ENCODE assay signal across 1 cellular context in the genomic region with DNA sequence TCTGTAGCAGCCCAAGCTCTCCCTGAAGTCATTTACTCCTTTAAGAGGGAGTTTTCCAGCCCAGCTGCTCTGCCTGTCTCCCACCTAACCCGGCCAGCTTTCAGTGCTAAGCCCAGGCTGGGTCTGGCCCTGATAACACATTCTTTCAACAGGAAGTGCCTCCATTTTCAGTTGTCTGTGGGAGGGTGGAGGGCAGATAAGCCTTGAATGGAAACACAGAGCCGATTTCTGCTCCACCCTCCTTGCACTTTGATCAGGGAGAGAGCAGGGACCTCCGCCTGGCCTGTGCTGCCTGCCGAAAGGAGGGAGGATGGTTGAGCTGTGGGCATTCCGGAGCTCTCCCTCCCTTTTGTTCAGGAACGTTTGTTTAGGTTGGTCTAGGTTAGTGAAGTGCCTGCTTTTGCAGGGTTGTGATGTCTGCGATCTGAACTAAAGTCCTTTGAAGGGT.
TF ChIP-seq lines count a peak whose summit lies in the region.

No MANE protein-coding gene starts in this region.

TF ChIP-seq in HepG2, 621 proteins besides CTCF, POLR2A, EP300 and RAD21 (continued from another document and continues in another):
- TF ChIP-seq, protein P1, sequence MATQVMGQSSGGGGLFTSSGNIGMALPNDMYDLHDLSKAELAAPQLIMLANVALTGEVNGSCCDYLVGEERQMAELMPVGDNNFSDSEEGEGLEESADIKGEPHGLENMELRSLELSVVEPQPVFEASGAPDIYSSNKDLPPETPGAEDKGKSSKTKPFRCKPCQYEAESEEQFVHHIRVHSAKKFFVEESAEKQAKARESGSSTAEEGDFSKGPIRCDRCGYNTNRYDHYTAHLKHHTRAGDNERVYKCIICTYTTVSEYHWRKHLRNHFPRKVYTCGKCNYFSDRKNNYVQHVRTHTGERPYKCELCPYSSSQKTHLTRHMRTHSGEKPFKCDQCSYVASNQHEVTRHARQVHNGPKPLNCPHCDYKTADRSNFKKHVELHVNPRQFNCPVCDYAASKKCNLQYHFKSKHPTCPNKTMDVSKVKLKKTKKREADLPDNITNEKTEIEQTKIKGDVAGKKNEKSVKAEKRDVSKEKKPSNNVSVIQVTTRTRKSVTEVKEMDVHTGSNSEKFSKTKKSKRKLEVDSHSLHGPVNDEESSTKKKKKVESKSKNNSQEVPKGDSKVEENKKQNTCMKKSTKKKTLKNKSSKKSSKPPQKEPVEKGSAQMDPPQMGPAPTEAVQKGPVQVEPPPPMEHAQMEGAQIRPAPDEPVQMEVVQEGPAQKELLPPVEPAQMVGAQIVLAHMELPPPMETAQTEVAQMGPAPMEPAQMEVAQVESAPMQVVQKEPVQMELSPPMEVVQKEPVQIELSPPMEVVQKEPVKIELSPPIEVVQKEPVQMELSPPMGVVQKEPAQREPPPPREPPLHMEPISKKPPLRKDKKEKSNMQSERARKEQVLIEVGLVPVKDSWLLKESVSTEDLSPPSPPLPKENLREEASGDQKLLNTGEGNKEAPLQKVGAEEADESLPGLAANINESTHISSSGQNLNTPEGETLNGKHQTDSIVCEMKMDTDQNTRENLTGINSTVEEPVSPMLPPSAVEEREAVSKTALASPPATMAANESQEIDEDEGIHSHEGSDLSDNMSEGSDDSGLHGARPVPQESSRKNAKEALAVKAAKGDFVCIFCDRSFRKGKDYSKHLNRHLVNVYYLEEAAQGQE (IDR thresholded peaks at IDR 0.05; ENCODE audit: borderline replicate concordance in 1 of 2, low read depth in 1 of 2, low read length in 2 of 2), result no peak
- TF ChIP-seq YY1 (IDR thresholded peaks at IDR 0.05; ENCODE audit: insufficient read depth, insufficient replicate concordance, low read depth, low read length) (peak; percentile 85), RAD51 (IDR thresholded peaks at IDR 0.05; ENCODE audit: borderline replicate concordance) (no peak), ZFAT (CRISPR knock-in tag; conservative IDR thresholded peaks at IDR 0.05) (no peak), ZNF354B (CRISPR knock-in tag; IDR thresholded peaks at IDR 0.05) (no peak), CHCHD3 (CRISPR knock-in tag; IDR thresholded peaks at IDR 0.05) (no peak), ATF1 (CRISPR knock-in tag; IDR thresholded peaks at IDR 0.05) (no peak), SALL2 (CRISPR knock-in tag; IDR thresholded peaks at IDR 0.05) (0 out of 2 replicates have a peak, but pooled peaks have one; percentile 12), SKI (IDR thresholded peaks at IDR 0.05; ENCODE audit: partially characterized antibody) (no peak), HOXA9 (CRISPR knock-in tag; IDR thresholded peaks at IDR 0.05; ENCODE audit: borderline replicate concordance) (no peak), ZNF775 (CRISPR knock-in tag; IDR thresholded peaks at IDR 0.05; ENCODE audit: borderline replicate concordance) (no peak), PHF5A (CRISPR knock-in tag; IDR thresholded peaks at IDR 0.05; ENCODE audit: low read depth, unreplicated experiment) (no peak), ZNF570 (CRISPR knock-in tag; IDR thresholded peaks at IDR 0.05; ENCODE audit: borderline replicate concordance) (no peak), KLF15 (CRISPR knock-in tag; IDR thresholded peaks at IDR 0.05; ENCODE audit: borderline replicate concordance) (no peak), ZSCAN21 (CRISPR knock-in tag; IDR thresholded peaks at IDR 0.05; ENCODE audit: borderline replicate concordance) (no peak), ZNF510 (CRISPR knock-in tag; IDR thresholded peaks at IDR 0.05; ENCODE audit: low read depth) (no peak), ZNF572 (CRISPR knock-in tag; IDR thresholded peaks at IDR 0.05) (no peak), RELA (CRISPR knock-in tag; IDR thresholded peaks at IDR 0.05) (no peak), CHD4 (IDR thresholded peaks at IDR 0.05; ENCODE audit: borderline replicate concordance, low read length) (no peak), HOXA5 (CRISPR knock-in tag; IDR thresholded peaks at IDR 0.05) (no peak), ZMYM2 (CRISPR knock-in tag; IDR thresholded peaks at IDR 0.05) (0 out of 2 replicates have a peak, but pooled peaks have one; percentile 58), ZNF207 (IDR thresholded peaks at IDR 0.05; ENCODE audit: borderline replicate concordance) (no peak), PRPF4 (IDR thresholded peaks at IDR 0.05; ENCODE audit: low read depth, low read length, poor library complexity, severe bottlenecking) (no peak), KAT2B (IDR thresholded peaks at IDR 0.05; ENCODE audit: borderline replicate concordance, low read depth, low read length) (no peak), SSRP1 (CRISPR knock-in tag; IDR thresholded peaks at IDR 0.05) (no peak), FOSL2 (CRISPR knock-in tag; IDR thresholded peaks at IDR 0.05) (peak; percentile 27; the same call in 1 of the 2 replicates), ATF7 (IDR thresholded peaks at IDR 0.05) (no peak), ATF7 (CRISPR knock-in tag; IDR thresholded peaks at IDR 0.05) (no peak), KDM5A (IDR thresholded peaks at IDR 0.05; ENCODE audit: borderline replicate concordance, low read length) (no peak), TBP (CRISPR knock-in tag; IDR thresholded peaks at IDR 0.05) (no peak), ZNF839 (CRISPR knock-in tag; IDR thresholded peaks at IDR 0.05; ENCODE audit: borderline replicate concordance) (no peak), ZNF251 (CRISPR knock-in tag; IDR thresholded peaks at IDR 0.05) (no peak), ZNF460 (CRISPR knock-in tag; IDR thresholded peaks at IDR 0.05; ENCODE audit: borderline replicate concordance) (no peak; the same call in 1 of the 2 replicates), ISL2 (CRISPR knock-in tag; IDR thresholded peaks at IDR 0.05) (peak; percentile 49; the same call in 1 of the 2 replicates), SMYD3 (CRISPR knock-in tag; IDR thresholded peaks at IDR 0.05) (no peak), FLYWCH1 (CRISPR knock-in tag; IDR thresholded peaks at IDR 0.05) (no peak)
- TF ChIP-seq, protein P2, sequence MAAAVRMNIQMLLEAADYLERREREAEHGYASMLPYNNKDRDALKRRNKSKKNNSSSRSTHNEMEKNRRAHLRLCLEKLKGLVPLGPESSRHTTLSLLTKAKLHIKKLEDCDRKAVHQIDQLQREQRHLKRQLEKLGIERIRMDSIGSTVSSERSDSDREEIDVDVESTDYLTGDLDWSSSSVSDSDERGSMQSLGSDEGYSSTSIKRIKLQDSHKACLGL (CRISPR knock-in tag; IDR thresholded peaks at IDR 0.05), result no peak
- TF ChIP-seq, protein P3, sequence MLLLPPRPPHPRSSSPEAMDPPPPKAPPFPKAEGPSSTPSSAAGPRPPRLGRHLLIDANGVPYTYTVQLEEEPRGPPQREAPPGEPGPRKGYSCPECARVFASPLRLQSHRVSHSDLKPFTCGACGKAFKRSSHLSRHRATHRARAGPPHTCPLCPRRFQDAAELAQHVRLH (CRISPR knock-in tag; IDR thresholded peaks at IDR 0.05; ENCODE audit: borderline replicate concordance, low read depth), result peak; percentile 86; the same call in 1 of the 2 replicates
- TF ChIP-seq, protein P4, sequence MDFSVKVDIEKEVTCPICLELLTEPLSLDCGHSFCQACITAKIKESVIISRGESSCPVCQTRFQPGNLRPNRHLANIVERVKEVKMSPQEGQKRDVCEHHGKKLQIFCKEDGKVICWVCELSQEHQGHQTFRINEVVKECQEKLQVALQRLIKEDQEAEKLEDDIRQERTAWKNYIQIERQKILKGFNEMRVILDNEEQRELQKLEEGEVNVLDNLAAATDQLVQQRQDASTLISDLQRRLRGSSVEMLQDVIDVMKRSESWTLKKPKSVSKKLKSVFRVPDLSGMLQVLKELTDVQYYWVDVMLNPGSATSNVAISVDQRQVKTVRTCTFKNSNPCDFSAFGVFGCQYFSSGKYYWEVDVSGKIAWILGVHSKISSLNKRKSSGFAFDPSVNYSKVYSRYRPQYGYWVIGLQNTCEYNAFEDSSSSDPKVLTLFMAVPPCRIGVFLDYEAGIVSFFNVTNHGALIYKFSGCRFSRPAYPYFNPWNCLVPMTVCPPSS (IDR thresholded peaks at IDR 0.05), result no peak
- TF ChIP-seq, protein P5, sequence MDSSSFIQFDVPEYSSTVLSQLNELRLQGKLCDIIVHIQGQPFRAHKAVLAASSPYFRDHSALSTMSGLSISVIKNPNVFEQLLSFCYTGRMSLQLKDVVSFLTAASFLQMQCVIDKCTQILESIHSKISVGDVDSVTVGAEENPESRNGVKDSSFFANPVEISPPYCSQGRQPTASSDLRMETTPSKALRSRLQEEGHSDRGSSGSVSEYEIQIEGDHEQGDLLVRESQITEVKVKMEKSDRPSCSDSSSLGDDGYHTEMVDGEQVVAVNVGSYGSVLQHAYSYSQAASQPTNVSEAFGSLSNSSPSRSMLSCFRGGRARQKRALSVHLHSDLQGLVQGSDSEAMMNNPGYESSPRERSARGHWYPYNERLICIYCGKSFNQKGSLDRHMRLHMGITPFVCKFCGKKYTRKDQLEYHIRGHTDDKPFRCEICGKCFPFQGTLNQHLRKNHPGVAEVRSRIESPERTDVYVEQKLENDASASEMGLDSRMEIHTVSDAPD (CRISPR knock-in tag; IDR thresholded peaks at IDR 0.05), result no peak
- TF ChIP-seq, protein P6, sequence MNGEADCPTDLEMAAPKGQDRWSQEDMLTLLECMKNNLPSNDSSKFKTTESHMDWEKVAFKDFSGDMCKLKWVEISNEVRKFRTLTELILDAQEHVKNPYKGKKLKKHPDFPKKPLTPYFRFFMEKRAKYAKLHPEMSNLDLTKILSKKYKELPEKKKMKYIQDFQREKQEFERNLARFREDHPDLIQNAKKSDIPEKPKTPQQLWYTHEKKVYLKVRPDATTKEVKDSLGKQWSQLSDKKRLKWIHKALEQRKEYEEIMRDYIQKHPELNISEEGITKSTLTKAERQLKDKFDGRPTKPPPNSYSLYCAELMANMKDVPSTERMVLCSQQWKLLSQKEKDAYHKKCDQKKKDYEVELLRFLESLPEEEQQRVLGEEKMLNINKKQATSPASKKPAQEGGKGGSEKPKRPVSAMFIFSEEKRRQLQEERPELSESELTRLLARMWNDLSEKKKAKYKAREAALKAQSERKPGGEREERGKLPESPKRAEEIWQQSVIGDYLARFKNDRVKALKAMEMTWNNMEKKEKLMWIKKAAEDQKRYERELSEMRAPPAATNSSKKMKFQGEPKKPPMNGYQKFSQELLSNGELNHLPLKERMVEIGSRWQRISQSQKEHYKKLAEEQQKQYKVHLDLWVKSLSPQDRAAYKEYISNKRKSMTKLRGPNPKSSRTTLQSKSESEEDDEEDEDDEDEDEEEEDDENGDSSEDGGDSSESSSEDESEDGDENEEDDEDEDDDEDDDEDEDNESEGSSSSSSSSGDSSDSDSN (CRISPR knock-in tag; IDR thresholded peaks at IDR 0.05), result peak; percentile 36; the same call in 1 of the 2 replicates
- TF ChIP-seq, protein P7, sequence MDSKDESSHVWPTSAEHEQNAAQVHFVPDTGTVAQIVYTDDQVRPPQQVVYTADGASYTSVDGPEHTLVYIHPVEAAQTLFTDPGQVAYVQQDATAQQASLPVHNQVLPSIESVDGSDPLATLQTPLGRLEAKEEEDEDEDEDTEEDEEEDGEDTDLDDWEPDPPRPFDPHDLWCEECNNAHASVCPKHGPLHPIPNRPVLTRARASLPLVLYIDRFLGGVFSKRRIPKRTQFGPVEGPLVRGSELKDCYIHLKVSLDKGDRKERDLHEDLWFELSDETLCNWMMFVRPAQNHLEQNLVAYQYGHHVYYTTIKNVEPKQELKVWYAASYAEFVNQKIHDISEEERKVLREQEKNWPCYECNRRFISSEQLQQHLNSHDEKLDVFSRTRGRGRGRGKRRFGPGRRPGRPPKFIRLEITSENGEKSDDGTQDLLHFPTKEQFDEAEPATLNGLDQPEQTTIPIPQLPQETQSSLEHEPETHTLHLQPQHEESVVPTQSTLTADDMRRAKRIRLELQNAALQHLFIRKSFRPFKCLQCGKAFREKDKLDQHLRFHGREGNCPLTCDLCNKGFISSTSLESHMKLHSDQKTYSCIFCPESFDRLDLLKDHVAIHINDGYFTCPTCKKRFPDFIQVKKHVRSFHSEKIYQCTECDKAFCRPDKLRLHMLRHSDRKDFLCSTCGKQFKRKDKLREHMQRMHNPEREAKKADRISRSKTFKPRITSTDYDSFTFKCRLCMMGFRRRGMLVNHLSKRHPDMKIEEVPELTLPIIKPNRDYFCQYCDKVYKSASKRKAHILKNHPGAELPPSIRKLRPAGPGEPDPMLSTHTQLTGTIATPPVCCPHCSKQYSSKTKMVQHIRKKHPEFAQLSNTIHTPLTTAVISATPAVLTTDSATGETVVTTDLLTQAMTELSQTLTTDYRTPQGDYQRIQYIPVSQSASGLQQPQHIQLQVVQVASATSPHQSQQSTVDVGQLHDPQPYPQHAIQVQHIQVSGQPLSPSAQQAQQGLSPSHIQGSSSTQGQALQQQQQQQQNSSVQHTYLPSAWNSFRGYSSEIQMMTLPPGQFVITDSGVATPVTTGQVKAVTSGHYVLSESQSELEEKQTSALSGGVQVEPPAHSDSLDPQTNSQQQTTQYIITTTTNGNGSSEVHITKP (CRISPR knock-in tag; IDR thresholded peaks at IDR 0.05; ENCODE audit: low read depth), result no peak
- TF ChIP-seq, protein P8, sequence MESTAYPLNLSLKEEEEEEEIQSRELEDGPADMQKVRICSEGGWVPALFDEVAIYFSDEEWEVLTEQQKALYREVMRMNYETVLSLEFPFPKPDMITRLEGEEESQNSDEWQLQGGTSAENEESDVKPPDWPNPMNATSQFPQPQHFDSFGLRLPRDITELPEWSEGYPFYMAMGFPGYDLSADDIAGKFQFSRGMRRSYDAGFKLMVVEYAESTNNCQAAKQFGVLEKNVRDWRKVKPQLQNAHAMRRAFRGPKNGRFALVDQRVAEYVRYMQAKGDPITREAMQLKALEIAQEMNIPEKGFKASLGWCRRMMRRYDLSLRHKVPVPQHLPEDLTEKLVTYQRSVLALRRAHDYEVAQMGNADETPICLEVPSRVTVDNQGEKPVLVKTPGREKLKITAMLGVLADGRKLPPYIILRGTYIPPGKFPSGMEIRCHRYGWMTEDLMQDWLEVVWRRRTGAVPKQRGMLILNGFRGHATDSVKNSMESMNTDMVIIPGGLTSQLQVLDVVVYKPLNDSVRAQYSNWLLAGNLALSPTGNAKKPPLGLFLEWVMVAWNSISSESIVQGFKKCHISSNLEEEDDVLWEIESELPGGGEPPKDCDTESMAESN (CRISPR knock-in tag; conservative IDR thresholded peaks at IDR 0.05), result no peak
- TF ChIP-seq, protein P9, sequence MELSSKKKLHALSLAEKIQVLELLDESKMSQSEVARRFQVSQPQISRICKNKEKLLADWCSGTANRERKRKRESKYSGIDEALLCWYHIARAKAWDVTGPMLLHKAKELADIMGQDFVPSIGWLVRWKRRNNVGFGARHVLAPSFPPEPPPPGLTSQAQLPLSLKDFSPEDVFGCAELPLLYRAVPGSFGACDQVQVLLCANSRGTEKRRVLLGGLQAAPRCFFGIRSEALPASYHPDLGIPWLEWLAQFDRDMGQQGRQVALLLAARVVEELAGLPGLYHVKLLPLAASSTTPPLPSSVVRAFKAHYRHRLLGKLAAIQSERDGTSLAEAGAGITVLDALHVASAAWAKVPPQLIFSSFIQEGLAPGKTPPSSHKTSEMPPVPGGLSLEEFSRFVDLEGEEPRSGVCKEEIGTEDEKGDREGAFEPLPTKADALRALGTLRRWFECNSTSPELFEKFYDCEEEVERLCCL (CRISPR knock-in tag; IDR thresholded peaks at IDR 0.05; ENCODE audit: borderline replicate concordance), result no peak
- TF ChIP-seq, protein P10, sequence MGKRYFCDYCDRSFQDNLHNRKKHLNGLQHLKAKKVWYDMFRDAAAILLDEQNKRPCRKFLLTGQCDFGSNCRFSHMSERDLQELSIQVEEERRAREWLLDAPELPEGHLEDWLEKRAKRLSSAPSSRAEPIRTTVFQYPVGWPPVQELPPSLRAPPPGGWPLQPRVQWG (CRISPR knock-in tag; IDR thresholded peaks at IDR 0.05; ENCODE audit: borderline replicate concordance, low read depth), result no peak
- TF ChIP-seq, protein P11, sequence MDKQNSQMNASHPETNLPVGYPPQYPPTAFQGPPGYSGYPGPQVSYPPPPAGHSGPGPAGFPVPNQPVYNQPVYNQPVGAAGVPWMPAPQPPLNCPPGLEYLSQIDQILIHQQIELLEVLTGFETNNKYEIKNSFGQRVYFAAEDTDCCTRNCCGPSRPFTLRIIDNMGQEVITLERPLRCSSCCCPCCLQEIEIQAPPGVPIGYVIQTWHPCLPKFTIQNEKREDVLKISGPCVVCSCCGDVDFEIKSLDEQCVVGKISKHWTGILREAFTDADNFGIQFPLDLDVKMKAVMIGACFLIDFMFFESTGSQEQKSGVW (CRISPR knock-in tag; IDR thresholded peaks at IDR 0.05; ENCODE audit: borderline replicate concordance), result no peak
